ENCODE assay signal across 8 cellular contexts in the genomic region with DNA sequence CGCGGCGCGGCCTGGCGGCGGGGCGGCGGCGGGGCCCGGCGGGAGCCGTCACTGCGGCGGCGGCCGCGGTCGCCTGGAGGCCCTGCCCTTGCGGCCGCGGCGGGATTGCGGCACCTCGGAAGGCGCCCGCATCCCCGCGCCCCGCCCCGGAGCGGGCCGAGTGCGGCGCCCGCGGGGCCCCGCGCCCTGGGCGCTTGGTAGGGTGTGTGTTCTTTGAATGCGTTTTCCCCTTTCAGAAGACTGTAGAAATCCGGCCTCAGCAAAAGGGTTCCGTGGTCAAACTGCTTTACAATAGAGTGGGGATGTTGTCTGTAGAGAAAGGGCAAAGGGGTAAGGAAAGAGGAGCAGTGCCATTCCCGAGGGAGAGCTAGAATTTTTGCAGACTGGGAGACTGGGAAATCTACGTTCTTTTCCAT. TPM values are rescaled to one million over a fixed set of nuclear protein-coding genes. Genes with fewer than 3 reads are reported as not detected.
A peak's percentile ranks its signal among the peaks of the same experiment; 100 is the strongest.
DNase-seq lines count a peak whose midpoint lies in the region; ATAC-seq, FAIRE-seq and TF ChIP-seq lines count a peak whose summit lies in the region.

No MANE protein-coding gene starts in this region.

- peaks cover 3% of the 10 kb centered on the region for H4K20me1 ChIP-seq in keratinocyte (ENCODE audit: control insufficient read depth, extremely low read depth, insufficient read depth, low read length)

- peak; percentile 16 for ATAC-seq in HG02943 (IDR thresholded peaks at IDR 0.05; ENCODE audit: low read depth, unreplicated experiment)

- in situ Hi-C loops in brain microvascular endothelial cell (cut with HindIII; ENCODE audit: low pct_ligation_motif_present, low sequenced_read_pairs) = no loop called here

- peak overlapping the region; percentile 95 for H3K27ac Mint-ChIP-seq in stimulated activated naive CD8-positive, alpha-beta T cell treated with anti-CD3 and anti-CD28 coated beads, Interleukin-15, Interleukin-2, amounts not matched to agents 100 ng/mL and 50 ng/mL, for 24 hours

- peak overlapping the region; percentile 66 for H3K4me3 ChIP-seq in SJCRH30
- H3K4me3 ChIP-seq in brain microvascular endothelial cell (ENCODE audit: low read depth, low read length) = peak overlapping the region; percentile 76
- peak overlapping the region; percentile 68 to 81 (median 73) for H3K4me3 ChIP-seq in keratinocyte (ENCODE audit: control insufficient read depth in 2 of 3, extremely low read depth in 1 of 3, insufficient read depth in 2 of 3, low read depth in 1 of 3, low read length in 3 of 3)

- no peak for TF ChIP-seq POLR2A in GM12891 (IDR thresholded peaks at IDR 0.05; ENCODE audit: low read depth, low read length)

- H3K36me3 Mint-ChIP-seq in stimulated activated naive CD8-positive, alpha-beta T cell treated with anti-CD3 and anti-CD28 coated beads, Interleukin-15, Interleukin-2, amounts not matched to agents 100 ng/mL and 50 ng/mL, for 24 hours (ENCODE audit: low read depth) = peaks cover 17% of the 10 kb centered on the region

- no peak for FAIRE-seq in keratinocyte (lab: Jason Lieb, UNC)
- FAIRE-seq in GM12891 (lab: Jason Lieb, UNC) = no peak

- H3K4me1 ChIP-seq in SJCRH30 (no peaks in the 10 kb centered on the region), keratinocyte (ENCODE audit: control insufficient read depth, extremely low read depth, insufficient read depth, low read length) (peaks cover 39% of the 10 kb centered on the region)

- H3K27me3 ChIP-seq in SJCRH30 = no peaks in the 10 kb centered on the region
- H3K27me3 ChIP-seq in brain microvascular endothelial cell (replicated peaks) = no peaks in the 10 kb centered on the region
- no peaks in the 10 kb centered on the region for H3K27me3 ChIP-seq in keratinocyte (ENCODE audit: control insufficient read depth, extremely low read depth, insufficient read depth, low read length)

- H3K9me3 Mint-ChIP-seq in stimulated activated naive CD8-positive, alpha-beta T cell treated with anti-CD3 and anti-CD28 coated beads, Interleukin-15, Interleukin-2, amounts not matched to agents 100 ng/mL and 50 ng/mL, for 24 hours = no peaks in the 10 kb centered on the region

- TF ChIP-seq CTCF in brain microvascular endothelial cell (IDR thresholded peaks at IDR 0.05; ENCODE audit: low read depth, low read length, missing control alignments) (no peak), keratinocyte (optimal IDR thresholded peaks at IDR 0.05 in 1 of 3, IDR thresholded peaks at IDR 0.05 in 1 of 3, conservative IDR thresholded peaks at IDR 0.05 in 1 of 3; ENCODE audit: extremely low read depth in 1 of 3, insufficient read depth in 2 of 3, low read length in 3 of 3) (no peak)

- no peak overlapping the region for H2AFZ ChIP-seq in keratinocyte (ENCODE audit: control insufficient read depth, low read length)

- H3K36me3 ChIP-seq in SJCRH30 = no peaks in the 10 kb centered on the region
- H3K36me3 ChIP-seq in brain microvascular endothelial cell (replicated peaks) = no peaks in the 10 kb centered on the region
- peaks cover 0 to 4% of the 10 kb centered on the region in 2 experiments for H3K36me3 ChIP-seq in keratinocyte (ENCODE audit: control insufficient read depth in 2 of 2, extremely low read depth in 1 of 2, insufficient read depth in 2 of 2, low read length in 2 of 2)

- H3K9me3 ChIP-seq in SJCRH30 (replicated peaks) (no peaks in the 10 kb centered on the region), keratinocyte (ENCODE audit: control insufficient read depth, low read depth, low read length) (no peaks in the 10 kb centered on the region)

- H3K79me2 ChIP-seq in keratinocyte (ENCODE audit: control insufficient read depth, insufficient read depth, low read length) = peaks cover 50% of the 10 kb centered on the region

- peaks cover 52% of the 10 kb centered on the region for H3K4me1 Mint-ChIP-seq in stimulated activated naive CD8-positive, alpha-beta T cell treated with anti-CD3 and anti-CD28 coated beads, Interleukin-15, Interleukin-2, amounts not matched to agents 100 ng/mL and 50 ng/mL, for 24 hours (ENCODE audit: low read depth)

- H3K4me2 ChIP-seq in keratinocyte (ENCODE audit: control insufficient read depth, extremely low read depth, insufficient read depth, low read depth, low read length) = peak overlapping the region; percentile 97

- H3K9me1 ChIP-seq in keratinocyte (ENCODE audit: control insufficient read depth, extremely low read depth, insufficient read depth, low read length) = peaks cover 5% of the 10 kb centered on the region

- H3K27ac ChIP-seq in SJCRH30 = no peak overlapping the region
- peak overlapping the region; percentile 41 for H3K27ac ChIP-seq in brain microvascular endothelial cell
- peak overlapping the region; percentile 80 for H3K27ac ChIP-seq in keratinocyte (ENCODE audit: control insufficient read depth, insufficient read depth, low read length)

- dilution Hi-C loops in keratinocyte (cut with MboI; ENCODE audit: extremely low pct_ligation_motif_present, low sequenced_read_pairs) = no loop called here

- no peaks in the 10 kb centered on the region for H3K27me3 Mint-ChIP-seq in stimulated activated naive CD8-positive, alpha-beta T cell treated with anti-CD3 and anti-CD28 coated beads, Interleukin-15, Interleukin-2, amounts not matched to agents 100 ng/mL and 50 ng/mL, for 24 hours

- H3K4me3 Mint-ChIP-seq in stimulated activated naive CD8-positive, alpha-beta T cell treated with anti-CD3 and anti-CD28 coated beads, Interleukin-15, Interleukin-2, amounts not matched to agents 100 ng/mL and 50 ng/mL, for 24 hours = peak overlapping the region; percentile 87

- peak overlapping the region; percentile 77 for H3K9ac ChIP-seq in keratinocyte (ENCODE audit: control insufficient read depth, extremely low read depth, insufficient read depth, low read length)

- DNase-seq in stimulated activated CD4-positive, alpha-beta T cell treated with anti-CD3 and anti-CD28 coated beads, Interleukin-15, amount 100 ng/mL, for 24 hours = peak; percentile 37
- DNase-seq in stimulated activated CD4-positive, alpha-beta T cell treated with anti-CD3 and anti-CD28 coated beads, Interleukin-2, amount 100 ng/mL, for 48 hours = no peak
- DNase-seq in SJCRH30 = peak in 1 of 2 experiments; percentile 17
- DNase-seq in brain microvascular endothelial cell = no peak
- DNase-seq in keratinocyte (ENCODE audit: low read depth, low spot score) = no peak
- no peak for DNase-seq in GM12891 (ENCODE audit: insufficient read length, low spot score)

TF ChIP-seq in GM12891, 5 proteins besides CTCF, POLR2A, EP300 and RAD21:
- TF ChIP-seq SPI1 (IDR thresholded peaks at IDR 0.05; ENCODE audit: low read depth, low read length) (no peak), POU2F2 (IDR thresholded peaks at IDR 0.05; ENCODE audit: low read depth, low read length) (no peak), PAX5 (IDR thresholded peaks at IDR 0.05; ENCODE audit: insufficient read depth, low read length, severe bottlenecking) (no peak), TAF1 (IDR thresholded peaks at IDR 0.05; ENCODE audit: low read depth, low read length) (no peak), POLR2AphosphoS5 (IDR thresholded peaks at IDR 0.05; ENCODE audit: low read depth, low read length) (no peak)

RNA-seq across cellular contexts. Expression of gene SNRK, which starts 0.6 kb away (rescaled TPM):
- 9.2 and 12.6 TPM in 2 replicates for total RNA-seq in SJCRH30 (2014; rRNA removed; shearing (Covaris generic))
- 9.4 to 15.7 TPM (median 11.5 TPM) in 3 replicates for polyA plus RNA-seq in keratinocyte
- polyA plus RNA-seq in keratinocyte (2011; ENCODE audit: low read depth) = 9.4 TPM
- polyA plus RNA-seq in keratinocyte (2011; cell fraction: cytosol; rRNA removed) = 6.0 and 8.6 TPM in 2 replicates
- polyA plus RNA-seq in keratinocyte (2011; cell fraction: nucleus; rRNA removed) = 15.5 and 16.8 TPM in 2 replicates
- 10.1 and 13.6 TPM in 2 replicates for polyA plus RNA-seq in keratinocyte (2012; ENCODE audit: low replicate concordance)
- polyA minus RNA-seq in keratinocyte = 34.0 to 53.3 TPM (median 37.1 TPM) in 3 replicates
- 23.0 TPM for polyA minus RNA-seq in keratinocyte (2011; cell fraction: cytosol; rRNA and poly(A)+ RNA removed)
- polyA minus RNA-seq in keratinocyte (2011; cell fraction: nucleus; rRNA and poly(A)+ RNA removed) = 18.5 and 37.1 TPM in 2 replicates
- 3.8 TPM for polyA plus RNA-seq in GM12891 (2012; ENCODE audit: low read depth, missing spikeins)
